Comparison of ENCODE assay signal across 18 cellular contexts in the genomic region with DNA sequence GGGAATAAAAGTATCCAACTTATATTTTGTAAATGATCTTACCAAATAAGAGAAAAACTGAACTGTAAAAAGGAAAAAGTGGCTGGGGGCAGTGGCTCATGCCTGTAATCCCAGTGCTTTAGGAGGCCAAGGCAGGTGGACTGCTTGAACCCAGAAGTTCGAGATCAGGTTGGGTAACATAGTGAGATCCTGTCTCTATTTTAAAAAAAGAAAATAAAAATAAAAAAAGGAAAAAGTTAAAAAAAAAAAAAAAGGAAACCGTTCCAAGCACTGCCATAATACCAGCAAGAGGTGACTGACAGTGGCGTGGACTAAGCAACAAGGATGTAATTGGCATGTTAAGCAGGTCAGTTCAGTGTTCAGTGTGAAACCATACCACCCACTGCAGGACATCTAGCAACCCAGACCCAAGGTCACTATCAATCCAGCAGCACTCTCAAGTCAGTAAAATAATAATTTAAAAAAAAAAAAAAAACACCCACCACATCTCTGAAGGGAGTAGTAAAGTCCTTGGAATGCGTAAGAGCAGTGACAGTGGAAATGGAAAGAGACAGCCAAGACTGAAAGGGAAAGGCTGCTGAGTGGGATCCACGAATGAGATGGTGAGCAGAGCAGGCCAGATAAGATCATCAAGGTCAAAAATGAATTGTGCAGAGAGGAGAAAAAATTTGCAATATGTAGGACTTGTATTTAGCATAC. TPM values are rescaled to one million over a fixed set of nuclear protein-coding genes. Genes with fewer than 3 reads are reported as not detected.
DNase-seq lines count a peak whose midpoint lies in the region; ATAC-seq and TF ChIP-seq lines count a peak whose summit lies in the region.
"Had no signal": no experiment of that assay in that cellular context is flagged by ENCODE, and none has a peak within 500 bp of the region (broad histone marks: within the 10 kb centered on the region; RNA-seq: fewer than 3 reads in every experiment).

No MANE protein-coding gene starts in this region.

- peaks cover 2% of the 10 kb centered on the region for H3K36me3 Mint-ChIP-seq in activated naive CD4-positive, alpha-beta T cell treated with anti-CD3 and anti-CD28 coated beads, Interleukin-2, amount 50 U/mL, for 24 hours
- peaks cover 1% of the 10 kb centered on the region for H3K36me3 Mint-ChIP-seq in activated naive CD4-positive, alpha-beta T cell treated with anti-CD3 and anti-CD28 coated beads for 36 hours (ENCODE audit: low read depth)

- H3K27me3 ChIP-seq in ascending aorta (no peaks in the 10 kb centered on the region), left ventricle myocardium inferior (ENCODE audit: low read depth) (no peaks in the 10 kb centered on the region), spleen (replicated peaks in 1 of 7) (no peaks in the 10 kb centered on the region)
- H3K27me3 ChIP-seq: esophagus muscularis mucosa, tibial artery had no signal

- H3K4me1 ChIP-seq in ascending aorta (peaks cover 0 to 26% of the 10 kb centered on the region in 2 donors), left ventricle myocardium inferior (peaks cover 85% of the 10 kb centered on the region), spleen (peaks cover 21 to 98% (median 85%) of the 10 kb centered on the region in 6 donors)

- peak overlapping the region; percentile 71 for H3K27ac Mint-ChIP-seq in activated naive CD4-positive, alpha-beta T cell treated with anti-CD3 and anti-CD28 coated beads, Interleukin-2, amount 50 U/mL, for 24 hours
- H3K27ac Mint-ChIP-seq in activated naive CD4-positive, alpha-beta T cell treated with anti-CD3 and anti-CD28 coated beads for 36 hours: no peak overlapping the region
- H3K27ac Mint-ChIP-seq: activated T-helper 2 cell treated with anti-CD3 and anti-CD28 coated beads, Interferon-gamma antibody, Interleukin-2, Interleukin-4, amounts not matched to agents 10 μg/mL and 5 μg/mL and 100 μg/mL, durations not matched to agents 14 hours and 24 hours and 36 hours had no signal

- no peak for ATAC-seq in GM19463 (IDR thresholded peaks at IDR 0.05; ENCODE audit: unreplicated experiment)
- ATAC-seq: Panc1 had no signal

- 48 to 71% (median 67%) methylated on average over 5 of the region's 5 CpGs for WGBS in spleen, 5 donors

- H3K9me3 Mint-ChIP-seq in activated naive CD4-positive, alpha-beta T cell treated with anti-CD3 and anti-CD28 coated beads, Interleukin-2, amount 50 U/mL, for 24 hours: no peaks in the 10 kb centered on the region
- H3K9me3 Mint-ChIP-seq in activated naive CD4-positive, alpha-beta T cell treated with anti-CD3 and anti-CD28 coated beads for 36 hours: no peaks in the 10 kb centered on the region
- H3K9me3 Mint-ChIP-seq: activated T-helper 2 cell treated with anti-CD3 and anti-CD28 coated beads, Interferon-gamma antibody, Interleukin-2, Interleukin-4, amounts not matched to agents 10 μg/mL and 5 μg/mL and 100 μg/mL, durations not matched to agents 14 hours and 24 hours and 36 hours had no signal

- no peak for TF ChIP-seq POLR2A in spleen (IDR thresholded peaks at IDR 0.05)

- H3K4me3 ChIP-seq in ascending aorta: no peak overlapping the region
- no peak overlapping the region for H3K4me3 ChIP-seq in left ventricle myocardium inferior
- no peak overlapping the region for H3K4me3 ChIP-seq in spleen
- H3K4me3 ChIP-seq: esophagus muscularis mucosa, tibial artery had no signal

- H3K27ac ChIP-seq in ascending aorta (peak overlapping the region; percentile 7 to 20), left ventricle myocardium inferior (replicated peaks) (peak overlapping the region; percentile 9), spleen (peak overlapping the region in 7 of 8 donors; percentile 23 to 56 (median 46))
- H3K27ac ChIP-seq: tibial artery had no signal

- peaks cover 83% of the 10 kb centered on the region for H3K4me1 Mint-ChIP-seq in activated naive CD4-positive, alpha-beta T cell treated with anti-CD3 and anti-CD28 coated beads, Interleukin-2, amount 50 U/mL, for 24 hours
- H3K4me1 Mint-ChIP-seq in activated naive CD4-positive, alpha-beta T cell treated with anti-CD3 and anti-CD28 coated beads for 36 hours (ENCODE audit: low read depth): peaks cover 67% of the 10 kb centered on the region

- no peak for DNase-seq in activated naive CD4-positive, alpha-beta T cell treated with anti-CD3 and anti-CD28 coated beads for 36 hours
- DNase-seq in ascending aorta (ENCODE audit: low spot score in 2 of 2) (no peak), left ventricle myocardium inferior (no peak), spleen (no peak), SKM-1 treated with dmso at 0.1 percent for 144 hours (lab: John Stamatoyannopoulos, UW; ENCODE audit: unreplicated experiment) (no peak), medulla oblongata (ENCODE audit: extremely low spot score) (no peak)
- DNase-seq: 8988T; activated CD4-positive, alpha-beta T cell treated with anti-CD3 and anti-CD28 coated beads, Interleukin-2, amount 50 U/mL, for 4 hours; caudate nucleus; islet precursor cell; NCI-H345; small intestine; tibial artery had no signal

- H3K4me3 Mint-ChIP-seq in activated naive CD4-positive, alpha-beta T cell treated with anti-CD3 and anti-CD28 coated beads, Interleukin-2, amount 50 U/mL, for 24 hours: no peak overlapping the region
- H3K4me3 Mint-ChIP-seq in activated naive CD4-positive, alpha-beta T cell treated with anti-CD3 and anti-CD28 coated beads for 36 hours: no peak overlapping the region

- H3K27me3 Mint-ChIP-seq in activated naive CD4-positive, alpha-beta T cell treated with anti-CD3 and anti-CD28 coated beads, Interleukin-2, amount 50 U/mL, for 24 hours: no peaks in the 10 kb centered on the region
- no peaks in the 10 kb centered on the region for H3K27me3 Mint-ChIP-seq in activated naive CD4-positive, alpha-beta T cell treated with anti-CD3 and anti-CD28 coated beads for 36 hours (ENCODE audit: low read depth)

- TF ChIP-seq CTCF in ascending aorta (IDR thresholded peaks at IDR 0.05) (no peak), left ventricle myocardium inferior (IDR thresholded peaks at IDR 0.05; ENCODE audit: borderline replicate concordance) (no peak), spleen (IDR thresholded peaks at IDR 0.05 in 8 of 11, conservative IDR thresholded peaks at IDR 0.05 in 3 of 11) (no peak)

- no peaks in the 10 kb centered on the region for H3K36me3 ChIP-seq in ascending aorta
- H3K36me3 ChIP-seq in left ventricle myocardium inferior: no peaks in the 10 kb centered on the region
- H3K36me3 ChIP-seq in spleen: no peaks in the 10 kb centered on the region
- H3K36me3 ChIP-seq: esophagus muscularis mucosa, tibial artery had no signal

- intact Hi-C loops in activated naive CD4-positive, alpha-beta T cell treated with anti-CD3 and anti-CD28 coated beads for 36 hours (cut with micrococcal nuclease): no loop called here
- intact Hi-C loops in ascending aorta (cut with DNase I): no loop called here
- intact Hi-C loops in left ventricle myocardium inferior (cut with micrococcal nuclease): no loop called here
- intact Hi-C loops in spleen (cut with DNase I; ENCODE audit: low total_unique reads): no loop called here

- CTCF ChIA-PET in activated naive CD4-positive, alpha-beta T cell treated with anti-CD3 and anti-CD28 coated beads for 36 hours (lab: Charles Lee): no interaction called here

- H3K9me3 ChIP-seq in ascending aorta (no peaks in the 10 kb centered on the region), left ventricle myocardium inferior (replicated peaks) (no peaks in the 10 kb centered on the region), spleen (no peaks in the 10 kb centered on the region)
- H3K9me3 ChIP-seq: esophagus muscularis mucosa, tibial artery had no signal

RNA-seq across cellular contexts. Expression of gene MAPK1, which starts 43.6 kb away (rescaled TPM):
- 10 to 100 TPM; 74.0 to 82.6 TPM for total RNA-seq in activated naive CD4-positive, alpha-beta T cell treated with anti-CD3 and anti-CD28 coated beads for 36 hours
- total RNA-seq in ascending aorta: 43.3 TPM
- total RNA-seq in left ventricle myocardium inferior: 91.7 TPM
- total RNA-seq in spleen: 100 to 1,000 TPM in 5 of 7 donors, 10 to 100 TPM in 2; 87.0 to 165 (median 131) TPM
- 10 to 100 TPM; 11.6 to 18.0 (median 15.1) TPM for polyA plus RNA-seq in spleen
